In the genomic region with DNA sequence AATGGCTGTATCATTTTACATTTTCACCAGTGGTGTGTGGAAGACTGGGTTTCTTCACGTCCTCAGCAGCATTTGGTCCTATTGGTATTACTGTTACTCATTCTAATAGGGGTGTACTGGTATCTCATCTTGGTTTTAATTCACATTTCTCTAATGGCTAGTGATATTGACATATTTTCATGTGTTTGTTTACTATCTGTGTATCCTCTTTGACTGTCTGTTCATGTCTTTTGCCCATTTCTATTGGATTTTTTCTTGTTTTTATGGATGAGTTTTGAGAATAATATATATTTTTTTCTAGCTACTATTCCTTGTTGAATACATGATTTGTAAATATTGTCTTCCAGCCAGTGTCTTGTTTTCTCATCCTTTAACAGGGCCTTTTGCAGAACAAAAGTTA, we compare ENCODE assay signal across 38 cellular contexts. TPM values are rescaled to one million over a fixed set of nuclear protein-coding genes. Genes with fewer than 3 reads are reported as not detected.
"Had no signal": no experiment of that assay in that cellular context is flagged by ENCODE, and none has a peak within 500 bp of the region (broad histone marks: within the 10 kb centered on the region; RNA-seq: fewer than 3 reads in every experiment).

No MANE protein-coding gene starts in this region.

- FAIRE-seq: astrocyte, bronchial epithelial cell had no signal

- H3K9me3 ChIP-seq: adrenal gland, body of pancreas had no signal

- DNase-seq: activated effector memory CD4-positive, alpha-beta T cell treated with Interleukin-2 at 50 U/mL for 16 hours; activated gamma-delta T cell; activated gamma-delta T cell treated with Interleukin-2 at 50 U/mL for 16 hours; activated naive CD4-positive, alpha-beta T cell; activated naive CD4-positive, alpha-beta T cell treated with anti-CD3 and anti-CD28 coated beads for 36 hours; activated naive CD4-positive, alpha-beta T cell treated with anti-CD3 and anti-CD28 coated beads, Interleukin-2, amount 10 ng/mL, durations not matched to agents 7 days and 5 days; activated naive CD4-positive, alpha-beta T cell treated with anti-CD3 and anti-CD28 coated beads, Interleukin-2, amount 50 U/mL, for 16 hours; activated naive CD4-positive, alpha-beta T cell treated with Interleukin-2 at 50 U/mL for 16 hours; activated naive CD8-positive, alpha-beta T cell treated with anti-CD3 and anti-CD28 coated beads for 36 hours; activated naive CD8-positive, alpha-beta T cell treated with anti-CD3 and anti-CD28 coated beads, Interleukin-2, amount 10 ng/mL, durations not matched to agents 7 days and 5 days; activated naive CD8-positive, alpha-beta T cell treated with anti-CD3 and anti-CD28 coated beads, Interleukin-2, amount 50 U/mL, for 24 hours; activated T-cell treated with anti-CD3 and anti-CD28 coated beads, Interleukin-2, amount 50 U/mL, for 24 hours; activated T-cell treated with anti-CD3 and anti-CD28 coated beads, Interleukin-2, amount 50 U/mL, for 4 hours; activated T-cell treated with anti-CD3 and anti-CD28 coated beads, Interleukin-2, amount 50 U/mL, for 48 hours; activated T-cell treated with anti-CD3 and anti-CD28 coated beads, Interleukin-2, amount 50 U/mL, for 72 hours; adrenal gland; amniotic stem cell; amygdala; anterior cingulate cortex; body of pancreas; brain microvascular endothelial cell; caudate nucleus; central memory CD4-positive, alpha-beta T cell; cerebellar nuclear complex had no signal

- H3K4me3 ChIP-seq: adrenal gland, ascending aorta, body of pancreas, breast epithelium, cardiac muscle cell had no signal

- H3K4me1 ChIP-seq: adrenal gland, ascending aorta, body of pancreas, breast epithelium had no signal

- H3K27ac ChIP-seq: adrenal gland, ascending aorta, body of pancreas, brain microvascular endothelial cell, breast epithelium, cardiac muscle cell had no signal

- ATAC-seq: activated naive CD4-positive, alpha-beta T cell treated with anti-CD3 and anti-CD28 coated beads, Interleukin-2, amount 50 U/mL, for 72 hours; activated naive CD8-positive, alpha-beta T cell treated with anti-CD3 and anti-CD28 coated beads, Interleukin-2, amount 50 U/mL, for 24 hours; activated T-cell treated with anti-CD3 and anti-CD28 coated beads, Interleukin-2, amount 50 U/mL, for 4 hours; activated T-cell treated with anti-CD3 and anti-CD28 coated beads, Interleukin-2, amount 50 U/mL, for 72 hours; activated T-helper 17 cell treated with anti-CD3 and anti-CD28 coated beads, Interleukin-2, amount 50 U/mL, for 72 hours; body of pancreas had no signal

- H3K36me3 ChIP-seq: adrenal gland, ascending aorta, brain microvascular endothelial cell, breast epithelium, cardiac muscle cell had no signal

- H3K27me3 ChIP-seq: adrenal gland, ascending aorta, body of pancreas, brain microvascular endothelial cell, breast epithelium had no signal

RNA-seq across cellular contexts. Expression of a gene that starts 13.8 kb away (rescaled TPM):
- total RNA-seq: activated naive CD8-positive, alpha-beta T cell treated with anti-CD3 and anti-CD28 coated beads for 36 hours; activated naive CD8-positive, alpha-beta T cell treated with anti-CD3 and anti-CD28 coated beads, Interleukin-2, amount 10 ng/mL, durations not matched to agents 7 days and 5 days; activated T-cell treated with anti-CD3 and anti-CD28 coated beads, Interleukin-2, amount 50 U/mL, for 4 hours; activated T-helper 1 cell treated with anti-CD3 and anti-CD28 coated beads, Interleukin-12 subunit alpha, Interleukin-12 subunit beta, Interleukin-2, Interleukin-4 antibody, amounts not matched to agents 30 ng/mL and 10 ng/mL and 1 ng/mL, durations not matched to agents 14 hours and 24 hours and 36 hours; activated T-helper 17 cell treated with anti-CD3 and anti-CD28 coated beads, Interleukin-2, amount 50 U/mL, for 72 hours; activated T-helper 2 cell treated with anti-CD3 and anti-CD28 coated beads, Interferon-gamma antibody, Interleukin-2, Interleukin-4, amounts not matched to agents 10 μg/mL and 5 μg/mL and 100 μg/mL, durations not matched to agents 14 hours and 24 hours and 36 hours; adrenal gland; aorta; ascending aorta; astrocyte; body of pancreas; breast epithelium; bronchial epithelial cell; cardiac muscle cell; cardiac septum; cerebellum; chondrocyte had no signal
- polyA plus RNA-seq: adipose tissue, adrenal gland, aorta, cardiac muscle cell had no signal

RNA-seq across cellular contexts. Expression of a gene that starts 14.2 kb away (rescaled TPM):
- total RNA-seq: activated naive CD8-positive, alpha-beta T cell treated with anti-CD3 and anti-CD28 coated beads for 36 hours; activated naive CD8-positive, alpha-beta T cell treated with anti-CD3 and anti-CD28 coated beads, Interleukin-2, amount 10 ng/mL, durations not matched to agents 7 days and 5 days; activated T-cell treated with anti-CD3 and anti-CD28 coated beads, Interleukin-2, amount 50 U/mL, for 4 hours; activated T-helper 2 cell treated with anti-CD3 and anti-CD28 coated beads, Interferon-gamma antibody, Interleukin-2, Interleukin-4, amounts not matched to agents 10 μg/mL and 5 μg/mL and 100 μg/mL, durations not matched to agents 14 hours and 24 hours and 36 hours; adrenal gland; aorta; ascending aorta; body of pancreas; breast epithelium; bronchial epithelial cell; cardiac muscle cell; cardiac septum; cerebellum; chondrocyte had no signal
- polyA plus RNA-seq: adipose tissue, adrenal gland, aorta, cardiac muscle cell had no signal

RNA-seq across cellular contexts. Expression of a gene that starts 33.4 kb away (rescaled TPM):
- total RNA-seq: activated naive CD4-positive, alpha-beta T cell treated with anti-CD3 and anti-CD28 coated beads for 36 hours; activated naive CD4-positive, alpha-beta T cell treated with anti-CD3 and anti-CD28 coated beads, Interleukin-2, amount 50 U/mL, for 72 hours; activated naive CD8-positive, alpha-beta T cell treated with anti-CD3 and anti-CD28 coated beads, Interleukin-2, amount 10 ng/mL, durations not matched to agents 7 days and 5 days; activated T-cell treated with anti-CD3 and anti-CD28 coated beads, Interleukin-2, amount 50 U/mL, for 4 hours; activated T-cell treated with anti-CD3 and anti-CD28 coated beads, Interleukin-2, amount 50 U/mL, for 72 hours; activated T-helper 1 cell treated with anti-CD3 and anti-CD28 coated beads, Interleukin-12 subunit alpha, Interleukin-12 subunit beta, Interleukin-2, Interleukin-4 antibody, amounts not matched to agents 30 ng/mL and 10 ng/mL and 1 ng/mL, durations not matched to agents 14 hours and 24 hours and 36 hours; activated T-helper 17 cell treated with anti-CD3 and anti-CD28 coated beads, Interleukin-2, amount 50 U/mL, for 72 hours; activated T-helper 2 cell treated with anti-CD3 and anti-CD28 coated beads, Interferon-gamma antibody, Interleukin-2, Interleukin-4, amounts not matched to agents 10 μg/mL and 5 μg/mL and 100 μg/mL, durations not matched to agents 14 hours and 24 hours and 36 hours; adrenal gland; aorta; ascending aorta; astrocyte; body of pancreas; breast epithelium; bronchial epithelial cell; cardiac muscle cell; cardiac septum; cerebellum; chondrocyte had no signal
- polyA plus RNA-seq: adipose tissue, adrenal gland, aorta, cardiac muscle cell had no signal

RNA-seq across cellular contexts. Expression of a gene that starts 37.2 kb away (rescaled TPM):
- total RNA-seq: activated naive CD8-positive, alpha-beta T cell treated with anti-CD3 and anti-CD28 coated beads for 36 hours; activated naive CD8-positive, alpha-beta T cell treated with anti-CD3 and anti-CD28 coated beads, Interleukin-2, amount 10 ng/mL, durations not matched to agents 7 days and 5 days; activated T-cell treated with anti-CD3 and anti-CD28 coated beads, Interleukin-2, amount 50 U/mL, for 4 hours; activated T-helper 1 cell treated with anti-CD3 and anti-CD28 coated beads, Interleukin-12 subunit alpha, Interleukin-12 subunit beta, Interleukin-2, Interleukin-4 antibody, amounts not matched to agents 30 ng/mL and 10 ng/mL and 1 ng/mL, durations not matched to agents 14 hours and 24 hours and 36 hours; activated T-helper 17 cell treated with anti-CD3 and anti-CD28 coated beads, Interleukin-2, amount 50 U/mL, for 72 hours; activated T-helper 2 cell treated with anti-CD3 and anti-CD28 coated beads, Interferon-gamma antibody, Interleukin-2, Interleukin-4, amounts not matched to agents 10 μg/mL and 5 μg/mL and 100 μg/mL, durations not matched to agents 14 hours and 24 hours and 36 hours; adrenal gland; aorta; ascending aorta; astrocyte; body of pancreas; breast epithelium; bronchial epithelial cell; cardiac muscle cell; cardiac septum; cerebellum; chondrocyte had no signal
- polyA plus RNA-seq: adipose tissue, adrenal gland, aorta, cardiac muscle cell had no signal

RNA-seq across cellular contexts. Expression of a gene that starts 38.6 kb away (rescaled TPM):
- total RNA-seq: ascending aorta had no signal
- polyA plus RNA-seq: aorta had no signal
